ENCODE assay signal across 10 cellular contexts in genomic region chr10:31921031-31921430, GRCh38. TPM values are rescaled to one million over a fixed set of nuclear protein-coding genes. Genes with fewer than 3 reads are reported as not detected.
DNase-seq lines count a peak whose midpoint lies in the region; ATAC-seq and TF ChIP-seq lines count a peak whose summit lies in the region.
"Had no signal": no experiment of that assay in that cellular context is flagged by ENCODE, and none has a peak within 500 bp of the region (broad histone marks: within the 10 kb centered on the region; RNA-seq: fewer than 3 reads in every experiment).

No MANE protein-coding gene starts in this region.

- ATAC-seq in GM19351 (IDR thresholded peaks at IDR 0.05; ENCODE audit: unreplicated experiment) (peak; percentile 74), HG02938 (IDR thresholded peaks at IDR 0.05; ENCODE audit: unreplicated experiment) (peak; percentile 52), WTC11 (no peak)

- H4K12ac ChIP-seq in trophoblast cell (ENCODE audit: low read depth, low read length), result no peak overlapping the region

- no peak overlapping the region for H2BK12ac ChIP-seq in trophoblast cell (ENCODE audit: low read length)

- no peak overlapping the region for H3K18ac ChIP-seq in trophoblast cell (ENCODE audit: low read length)

- H3K9me2 ChIP-seq in GM23248 (ENCODE audit: insufficient read depth), result no peaks in the 10 kb centered on the region

- H3K27me3 ChIP-seq in CD8-positive, alpha-beta memory T cell (ENCODE audit: insufficient read depth, low read length, poor library complexity, severe bottlenecking), result no peaks in the 10 kb centered on the region
- H3K27me3 ChIP-seq in trophoblast cell (ENCODE audit: insufficient read depth, low read length), result no peaks in the 10 kb centered on the region
- H3K27me3 ChIP-seq in GM23248 (replicated peaks; ENCODE audit: insufficient read depth), result no peaks in the 10 kb centered on the region

- H2BK5ac ChIP-seq in trophoblast cell (ENCODE audit: low read depth, low read length, poor library complexity), result no peak overlapping the region

- H3F3A ChIP-seq in GM23248 (ENCODE audit: insufficient read depth), result no peaks in the 10 kb centered on the region; the same call in 1 of the 2 replicates

- H3K4me2 ChIP-seq in trophoblast cell (ENCODE audit: low read length), result no peak overlapping the region
- H3K4me2 ChIP-seq in GM23248 (ENCODE audit: unreplicated experiment), result no peak overlapping the region

- no peak overlapping the region for H3K9ac ChIP-seq in trophoblast cell (ENCODE audit: low read length)
- no peak overlapping the region for H3K9ac ChIP-seq in GM23248

- H3K4me1 Mint-ChIP-seq in CD8-positive, alpha-beta memory T cell, result peaks cover 64 to 79% (median 72%) of the 10 kb centered on the region in 3 donors
- peaks cover 25% of the 10 kb centered on the region for H3K4me1 Mint-ChIP-seq in WTC11

- no peaks in the 10 kb centered on the region for H3K36me3 ChIP-seq in CD8-positive, alpha-beta memory T cell (ENCODE audit: insufficient read depth, low read length)
- H3K36me3 ChIP-seq in trophoblast cell (ENCODE audit: control insufficient read depth in 1 of 2, insufficient read depth in 2 of 2, low read length in 2 of 2), result no peaks in the 10 kb centered on the region
- H3K36me3 ChIP-seq in GM23248 (ENCODE audit: low read depth), result no peaks in the 10 kb centered on the region

- peaks cover 1% of the 10 kb centered on the region for H3K79me2 ChIP-seq in trophoblast cell (ENCODE audit: control insufficient read depth, insufficient read depth, low read length, poor library complexity)
- peaks cover 100% of the 10 kb centered on the region for H3K79me2 ChIP-seq in GM23248 (ENCODE audit: insufficient read depth)

- no peak for TF ChIP-seq CTCF in WTC11 (IDR thresholded peaks at IDR 0.05)

- H3K23ac ChIP-seq in trophoblast cell (ENCODE audit: low read length), result no peak overlapping the region

- H3K4ac ChIP-seq in trophoblast cell (ENCODE audit: low read depth, low read length), result no peak overlapping the region

- no peak overlapping the region for H3K4me3 ChIP-seq in CD8-positive, alpha-beta memory T cell (ENCODE audit: low read length)
- H3K4me3 ChIP-seq in trophoblast cell (ENCODE audit: low read depth, low read length) (no peak overlapping the region), GM23248 (no peak overlapping the region)

- H3K9me3 ChIP-seq in CD8-positive, alpha-beta memory T cell (ENCODE audit: low read length), result no peaks in the 10 kb centered on the region
- H3K9me3 ChIP-seq in trophoblast cell (ENCODE audit: insufficient read depth, low read depth, low read length), result no peaks in the 10 kb centered on the region
- no peaks in the 10 kb centered on the region for H3K9me3 ChIP-seq in GM23248 (ENCODE audit: low read depth)

- WGBS in trophoblast cell (ENCODE audit: extremely low coverage, insufficient coverage, insufficient read length), result no CpG with 5 or more reads among the region's 4 CpGs
- 22 to 24% methylated on average over 4 of the region's 4 CpGs for WGBS in GM23248 (ENCODE audit: low coverage in 1 of 2, low lambda C conversion rate in 2 of 2, missing lambda C conversion rate in 2 of 2), 2 experiments

- no peak overlapping the region for H3K27ac ChIP-seq in CD8-positive, alpha-beta memory T cell (ENCODE audit: low read depth, low read length)
- no peak overlapping the region for H3K27ac ChIP-seq in trophoblast cell (ENCODE audit: low read depth, low read length)
- no peak overlapping the region for H3K27ac ChIP-seq in GM23248
- H3K27ac ChIP-seq: epithelial cell of prostate had no signal

- H2AFZ ChIP-seq in trophoblast cell (ENCODE audit: insufficient read depth, low read length, poor library complexity) (no peak overlapping the region), GM23248 (no peak overlapping the region)

- H3K4me1 ChIP-seq in CD8-positive, alpha-beta memory T cell (ENCODE audit: insufficient read depth, low read length), result peaks cover 27% of the 10 kb centered on the region
- H3K4me1 ChIP-seq in trophoblast cell (ENCODE audit: control insufficient read depth in 1 of 2, insufficient read depth in 2 of 2, low read length in 2 of 2), result no peaks in the 10 kb centered on the region
- peaks cover 14% of the 10 kb centered on the region for H3K4me1 ChIP-seq in GM23248 (ENCODE audit: insufficient read depth)

- H3K27ac Mint-ChIP-seq in CD8-positive, alpha-beta memory T cell, result peak overlapping the region in 4 of 8 donors; percentile 50 to 85 (median 66)
- peak overlapping the region; percentile 62 for H3K27ac Mint-ChIP-seq in WTC11

- CTCF ChIA-PET in CD8-positive, alpha-beta memory T cell (lab: Charles Lee), result no interaction called here
- CTCF ChIA-PET in WTC11 (lab: Charles Lee), result no interaction called here

- no peak overlapping the region for H2BK120ac ChIP-seq in trophoblast cell (ENCODE audit: insufficient read depth, low read length, poor library complexity)

- no peaks in the 10 kb centered on the region for H3K79me1 ChIP-seq in trophoblast cell (ENCODE audit: low read length)

- H3K27me3 Mint-ChIP-seq in CD8-positive, alpha-beta memory T cell, result peaks cover 0 to 1% of the 10 kb centered on the region in 2 donors
- H3K27me3 Mint-ChIP-seq in WTC11 (ENCODE audit: low read depth), result no peaks in the 10 kb centered on the region

- H4K91ac ChIP-seq in trophoblast cell (ENCODE audit: low read depth, low read length), result no peak overlapping the region

- no peaks in the 10 kb centered on the region for H3K9me3 Mint-ChIP-seq in CD8-positive, alpha-beta memory T cell
- H3K9me3 Mint-ChIP-seq in WTC11, result peaks cover 17% of the 10 kb centered on the region

- no peak overlapping the region for H2AK5ac ChIP-seq in trophoblast cell (ENCODE audit: low read length)

- POLR2A ChIA-PET in CD8-positive, alpha-beta memory T cell (lab: Charles Lee), result no interaction called here
- POLR2A ChIA-PET in WTC11 (lab: Charles Lee), result no interaction called here

- H4K20me1 ChIP-seq in GM23248 (ENCODE audit: insufficient read depth), result peaks cover 9% of the 10 kb centered on the region; the same call in 1 of the 2 replicates

- in situ Hi-C loops in GM23248 (cut with MboI), result no loop called here

- no peaks in the 10 kb centered on the region for H3K36me3 Mint-ChIP-seq in CD8-positive, alpha-beta memory T cell
- peaks cover 19% of the 10 kb centered on the region for H3K36me3 Mint-ChIP-seq in WTC11

- no peak for DNase-seq in CD8-positive, alpha-beta memory T cell
- DNase-seq in WTC11 (ENCODE audit: low spot score) (no peak), NCI-H82 treated with DMSO at 0.1 percent for 48 hours (lab: John Stamatoyannopoulos, UW; ENCODE audit: unreplicated experiment) (no peak), trophoblast cell (no peak), GM23248 (no peak), Ammon's horn (ENCODE audit: low spot score) (no peak)
- DNase-seq: NCI-H2081 had no signal

- H3K4me3 Mint-ChIP-seq in CD8-positive, alpha-beta memory T cell, result peak overlapping the region in 6 of 7 donors; percentile 45 to 86 (median 72)
- no peak overlapping the region for H3K4me3 Mint-ChIP-seq in WTC11

- H3K14ac ChIP-seq in trophoblast cell (ENCODE audit: low read length), result no peak overlapping the region

- no peak overlapping the region for H4K8ac ChIP-seq in trophoblast cell (ENCODE audit: low read depth, low read length)

TF ChIP-seq in WTC11, 78 proteins besides CTCF, POLR2A, EP300 and RAD21:
- TF ChIP-seq ZNF512 (CRISPR knock-in tag; IDR thresholded peaks at IDR 0.05; ENCODE audit: borderline replicate concordance) (no peak), HMGA2 (CRISPR knock-in tag; IDR thresholded peaks at IDR 0.05) (no peak), FOXJ3 (CRISPR knock-in tag; IDR thresholded peaks at IDR 0.05; ENCODE audit: borderline replicate concordance) (no peak), PREB (CRISPR knock-in tag; IDR thresholded peaks at IDR 0.05; ENCODE audit: borderline replicate concordance) (no peak), GRHL2 (CRISPR knock-in tag; IDR thresholded peaks at IDR 0.05; ENCODE audit: insufficient replicate concordance, severe bottlenecking) (no peak), TEAD4 (CRISPR knock-in tag; IDR thresholded peaks at IDR 0.05) (no peak)

RNA-seq across cellular contexts. Expression of gene ARHGAP12, which starts 7.6 kb away (rescaled TPM):
- 1 to 10 TPM; 5.1 to 5.3 TPM for total RNA-seq in CD8-positive, alpha-beta memory T cell
- polyA plus RNA-seq in CD8-positive, alpha-beta memory T cell, result 9.7 TPM
- 34.1 to 39.5 TPM (median 36.9 TPM) in 3 replicates for total RNA-seq in WTC11 (2021)
- polyA plus RNA-seq in trophoblast cell (2013), result 15.5 and 16.4 TPM in 2 replicates
- total RNA-seq in GM23248 (2014; rRNA removed; shearing (Covaris generic)), result 43.3 and 47.3 TPM in 2 replicates
- polyA plus RNA-seq in GM23248 (2016; fragmentation: Nextera tagmentation; extraction: Ambion mirVana), result 20.1 and 20.3 TPM in 2 replicates
